19 cellular contexts compared by ENCODE assay signal in genomic region chr22:46362934-46363515, GRCh38.
"Had no signal": no experiment of that assay in that cellular context is flagged by ENCODE, and none has a peak within 500 bp of the region (broad histone marks: within the 10 kb centered on the region; RNA-seq: fewer than 3 reads in every experiment).

No MANE protein-coding gene starts in this region.

- H3K27me3 Mint-ChIP-seq: activated naive CD8-positive, alpha-beta T cell had no signal

- H3K27me3 ChIP-seq: vagina had no signal

- DNase-seq: activated CD4-positive, alpha-beta T cell treated with anti-CD3 and anti-CD28 coated beads, Interleukin-2, amount 50 U/mL, for 1 hour; activated CD8-positive, alpha-beta memory T cell treated with anti-CD3 and anti-CD28 coated beads for 24 hours; activated CD8-positive, alpha-beta memory T cell treated with anti-CD3 and anti-CD28 coated beads, Interleukin-2, amount 50 U/mL, for 48 hours; activated gamma-delta T cell; dermis blood vessel endothelial cell; effector memory CD4-positive, alpha-beta T cell; esophagus squamous epithelium; nucleus accumbens; stimulated activated CD4-positive, alpha-beta T cell treated with anti-CD3 and anti-CD28 coated beads, Interleukin-12 subunit alpha, Interleukin-12 subunit beta, amount 100 ng/mL, for 4 hours; stimulated activated CD4-positive, alpha-beta T cell treated with anti-CD3 and anti-CD28 coated beads, Interleukin-1b, Interleukin-23, amount 100 ng/mL, for 48 hours; stimulated activated naive CD8-positive, alpha-beta T cell treated with anti-CD3 and anti-CD28 coated beads, Interleukin-15, Interleukin-2, amounts not matched to agents 100 U/mL and 50 U/mL, for 24 hours; substantia nigra; T-helper 1 cell had no signal

- H3K27ac ChIP-seq: esophagus squamous epithelium, tibial nerve, vagina had no signal

- H3K4me1 ChIP-seq: vagina had no signal

- H3K27ac Mint-ChIP-seq: activated naive CD8-positive, alpha-beta T cell; nephron had no signal

- H3K9me3 Mint-ChIP-seq: immature natural killer cell, nephron had no signal

- H3K4me3 Mint-ChIP-seq: activated naive CD8-positive, alpha-beta T cell; nephron had no signal

- ATAC-seq: stimulated activated naive CD8-positive, alpha-beta T cell treated with anti-CD3 and anti-CD28 coated beads, Interleukin-15, Interleukin-2, amounts not matched to agents 100 U/mL and 50 U/mL, for 24 hours had no signal

- H3K9me3 ChIP-seq: esophagus squamous epithelium, vagina had no signal

- H3K36me3 Mint-ChIP-seq: activated naive CD8-positive, alpha-beta T cell had no signal

- H3K4me3 ChIP-seq: esophagus squamous epithelium, lung, tibial nerve, vagina had no signal

- H3K4me1 Mint-ChIP-seq: nephron had no signal
